In the genomic region with DNA sequence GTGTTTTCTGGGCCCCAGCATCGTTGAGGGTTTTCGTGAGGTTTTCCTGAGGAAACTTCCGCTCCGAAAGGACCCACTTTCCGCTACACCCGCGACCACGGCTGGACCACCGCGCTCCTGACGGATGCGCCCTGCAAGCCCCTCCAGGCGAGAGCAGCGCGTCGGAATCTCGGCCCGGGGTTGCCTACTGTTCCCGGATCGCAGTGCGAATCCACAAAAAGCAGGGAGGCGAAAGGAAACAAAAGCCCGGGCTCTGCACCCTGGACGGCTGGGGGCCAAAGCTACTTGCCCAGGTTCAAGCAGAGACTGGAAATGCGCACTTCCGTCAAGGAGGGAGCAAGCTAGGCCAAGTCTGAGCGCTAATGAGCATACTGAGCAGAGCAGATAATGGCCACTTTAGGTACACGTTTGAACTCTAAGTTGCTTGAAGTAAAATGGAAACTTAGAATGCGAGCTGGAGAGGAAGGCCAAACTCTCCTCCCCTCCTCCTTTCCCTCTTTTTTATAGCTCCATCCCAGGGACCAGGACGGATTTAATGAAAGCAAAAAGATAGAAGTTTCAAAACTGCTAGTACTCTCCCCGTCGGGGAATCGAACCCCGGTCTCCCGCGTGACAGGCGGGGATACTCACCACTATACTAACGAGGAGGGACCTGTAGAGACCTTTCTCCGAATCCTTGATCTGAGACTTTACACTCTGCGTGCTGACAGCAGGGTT, we compare ENCODE assay signal across 8 cellular contexts. TPM values are rescaled to one million over a fixed set of nuclear protein-coding genes. Genes with fewer than 3 reads are reported as not detected.
DNase-seq lines count a peak whose midpoint lies in the region; ATAC-seq, FAIRE-seq and TF ChIP-seq lines count a peak whose summit lies in the region.

No MANE protein-coding gene starts in this region.

- POLR2A ChIA-PET in activated CD4-positive, alpha-beta T cell treated with anti-CD3 and anti-CD28 coated beads, Interleukin-2, amount 10 ng/mL, durations not matched to agents 7 days and 5 days (lab: Charles Lee) = interaction anchor here (0.6 to 1.7 kb wide), 5 partner anchors 12 to 73 kb away, joined by 3 to 11 read pairs (median 4); partner anchors contain the start of genes AURKB and SLC25A35
- POLR2A ChIA-PET in HepG2 (lab: Yijun Ruan, JAX) = interaction anchor here (0.9 to 7.7 kb wide), 17 partner anchors 11 to 365 kb away, joined by 3 to 111 read pairs (median 6); partner anchors contain the start of genes AURKB, BORCS6, CTC1 and KRABD2

- H3K27ac ChIP-seq in coronary artery = peak overlapping the region; percentile 86 to 94
- H3K27ac ChIP-seq in HepG2 (ENCODE audit: extremely low read length, insufficient read depth, low read length) = peak overlapping the region; percentile 91

- WGBS in HepG2 (ENCODE audit: low lambda C conversion rate) = under 1% methylated on average over 34 of the region's 40 CpGs

- CTCF ChIA-PET in activated CD4-positive, alpha-beta T cell treated with anti-CD3 and anti-CD28 coated beads, Interleukin-2, amount 10 ng/mL, durations not matched to agents 7 days and 5 days (lab: Charles Lee) = interaction anchor here (0.8 to 3.0 kb wide), 27 partner anchors 9 to 162 kb away, joined by 3 to 16 read pairs (median 5); partner anchors contain the start of genes AURKB, BORCS6, CTC1 and PFAS
- CTCF ChIA-PET in HepG2 (lab: Yijun Ruan, JAX; ENCODE audit: low intra/inter-chr PET ratio, low total read pairs) = no interaction called here

- TF ChIP-seq POLR2A in HepG2 (IDR thresholded peaks at IDR 0.05; ENCODE audit: insufficient read depth in 1 of 2, low read depth in 2 of 2, low read length in 2 of 2) = peak; percentile 32 to 42; a peak in 2 of 4 replicates

- H4K20me1 ChIP-seq in HepG2 (ENCODE audit: insufficient read depth, low read length) = peaks cover 4% of the 10 kb centered on the region; the same call in 1 of the 2 replicates

- peak overlapping the region; percentile 99 for H3K27ac Mint-ChIP-seq in activated CD4-positive, alpha-beta T cell treated with anti-CD3 and anti-CD28 coated beads, Interleukin-2, amount 10 ng/mL, durations not matched to agents 7 days and 5 days

- peak; percentile 18 for FAIRE-seq in HepG2 (lab: Jason Lieb, UNC)

- no peaks in the 10 kb centered on the region for H3K79me2 ChIP-seq in HepG2 (ENCODE audit: insufficient read depth, low read length)

- H3K4me1 Mint-ChIP-seq in activated CD4-positive, alpha-beta T cell treated with anti-CD3 and anti-CD28 coated beads, Interleukin-2, amount 10 ng/mL, durations not matched to agents 7 days and 5 days = peaks cover 63% of the 10 kb centered on the region

- H3K4me3 ChIP-seq in coronary artery = peak overlapping the region; percentile 76
- H3K4me3 ChIP-seq in HepG2 (replicated peaks in 1 of 3; ENCODE audit: insufficient read depth in 1 of 3, low read depth in 2 of 3, low read length in 3 of 3) = peak overlapping the region; percentile 70 to 86 (median 85)

- no peaks in the 10 kb centered on the region for H3K27me3 Mint-ChIP-seq in activated CD4-positive, alpha-beta T cell treated with anti-CD3 and anti-CD28 coated beads, Interleukin-2, amount 10 ng/mL, durations not matched to agents 7 days and 5 days

- no peaks in the 10 kb centered on the region; a peak in 1 of 5 replicates for H3K27me3 ChIP-seq in HepG2 (ENCODE audit: control insufficient read depth in 1 of 2, insufficient read depth in 2 of 2, low read length in 2 of 2)

- peak; percentile 65 for DNase-seq in AG08396 (ENCODE audit: low spot score)
- DNase-seq in NCI-H446 treated with DMSO at 0.1 percent for 48 hours (lab: John Stamatoyannopoulos, UW) = peak; percentile 84
- DNase-seq in activated CD4-positive, alpha-beta T cell treated with anti-CD3 and anti-CD28 coated beads, Interleukin-2, amount 10 ng/mL, durations not matched to agents 7 days and 5 days = peak; percentile 90
- peak; percentile 91 for DNase-seq in coronary artery (ENCODE audit: low spot score)
- no peak for DNase-seq in HepG2 (ENCODE audit: low spot score)
- peak; percentile 93 to 94 for DNase-seq in stimulated activated CD4-positive, alpha-beta T cell treated with anti-CD3 and anti-CD28 coated beads, Interleukin-2, amount 100 ng/mL, for 48 hours

- peak overlapping the region; percentile 95 for H3K4me3 Mint-ChIP-seq in activated CD4-positive, alpha-beta T cell treated with anti-CD3 and anti-CD28 coated beads, Interleukin-2, amount 10 ng/mL, durations not matched to agents 7 days and 5 days

- peak overlapping the region; percentile 95 for H3K4me2 ChIP-seq in HepG2 (ENCODE audit: low read depth, low read length)

- peak overlapping the region; percentile 80 for H3K9ac ChIP-seq in HepG2 (ENCODE audit: insufficient read depth, low read depth, low read length)

- peak; percentile 46 for ATAC-seq in GM18873 (IDR thresholded peaks at IDR 0.05; ENCODE audit: low FRiP score, unreplicated experiment)
- peak; percentile 44 for ATAC-seq in HG03175 (IDR thresholded peaks at IDR 0.05; ENCODE audit: unreplicated experiment)
- ATAC-seq in HepG2 = peak; percentile 42

- no peaks in the 10 kb centered on the region for H3K9me3 Mint-ChIP-seq in activated CD4-positive, alpha-beta T cell treated with anti-CD3 and anti-CD28 coated beads, Interleukin-2, amount 10 ng/mL, durations not matched to agents 7 days and 5 days

- no peak for TF ChIP-seq RAD21 in HepG2 (CRISPR knock-in tag; IDR thresholded peaks at IDR 0.05)

- TF ChIP-seq CTCF in coronary artery (IDR thresholded peaks at IDR 0.05) (no peak), HepG2 (CRISPR knock-in tag; IDR thresholded peaks at IDR 0.05) (no peak)

- peaks cover 36% of the 10 kb centered on the region for H3K4me1 ChIP-seq in HepG2 (ENCODE audit: insufficient read depth, low read length)

- no TSS peak for BruUV-seq in HepG2 (replicated peaks; lab: Mats Ljungman, UMichigan)

- peak overlapping the region; percentile 95 for H2AFZ ChIP-seq in HepG2 (ENCODE audit: low read length)

- TF ChIP-seq EP300 in HepG2 (IDR thresholded peaks at IDR 0.05; ENCODE audit: low read depth in 2 of 2, low read length in 2 of 2) (no peak), HepG2 (CRISPR knock-in tag; IDR thresholded peaks at IDR 0.05; ENCODE audit: borderline replicate concordance) (no peak)

- intact Hi-C loops in HepG2 (cut with micrococcal nuclease; ENCODE audit: unreplicated experiment) = loop anchor here (1.0 to 5.0 kb wide), 4 partner anchors 27 to 155 kb away; partner anchors contain the start of genes KRABD2 and PFAS

- in situ Hi-C loops in HepG2 (cut with HindIII; ENCODE audit: extremely low pct_ligation_motif_present, low pct_unique_long_range_greater_than_20kb) = loop anchor here (5.0 kb wide), 2 partner anchors 35 to 80 kb away; no protein-coding TSS in a partner anchor

- peaks cover 28% of the 10 kb centered on the region for H3K36me3 Mint-ChIP-seq in activated CD4-positive, alpha-beta T cell treated with anti-CD3 and anti-CD28 coated beads, Interleukin-2, amount 10 ng/mL, durations not matched to agents 7 days and 5 days (ENCODE audit: low read depth)

- no peaks in the 10 kb centered on the region for H3K9me3 ChIP-seq in HepG2 (ENCODE audit: low read length)

- no peaks in the 10 kb centered on the region for H3K36me3 ChIP-seq in HepG2 (replicated peaks in 1 of 2; ENCODE audit: control insufficient read depth in 1 of 2, insufficient read depth in 2 of 2, low read length in 2 of 2)

RNA-seq across cellular contexts. Expression of gene AURKB, which starts 11.4 kb away (rescaled TPM):
- total RNA-seq in activated CD4-positive, alpha-beta T cell treated with anti-CD3 and anti-CD28 coated beads, Interleukin-2, amount 10 ng/mL, durations not matched to agents 7 days and 5 days = 100 to 1,000 TPM; 188 to 224 TPM
- 67.7 and 75.3 TPM in 2 replicates for total RNA-seq in HepG2 (2016; rRNA removed; fragmentation: Illumina TruSeq; extraction: Trizol)
- total RNA-seq in HepG2 (2016; cell fraction: cytosol; rRNA removed; fragmentation: Illumina TruSeq; extraction: Trizol; ENCODE audit: low read depth) = 35.3 and 36.5 TPM in 2 replicates
- 56.7 and 73.3 TPM in 2 replicates for total RNA-seq in HepG2 (2016; cell fraction: insoluble cytoplasmic fraction; rRNA removed; fragmentation: Illumina TruSeq; extraction: Trizol)
- 32.1 and 37.8 TPM in 2 replicates for total RNA-seq in HepG2 (2016; cell fraction: membrane; rRNA removed; fragmentation: Illumina TruSeq; extraction: Trizol)
- total RNA-seq in HepG2 (2016; cell fraction: nucleus; rRNA removed; fragmentation: Illumina TruSeq; extraction: Trizol) = 41.9 and 49.2 TPM in 2 replicates
- 21.8 and 29.5 TPM in 2 replicates for polyA plus RNA-seq in HepG2 (2011; rRNA removed)
- polyA plus RNA-seq in HepG2 (2011; cell fraction: cytosol; rRNA removed) = 13.9 and 23.3 TPM in 2 replicates
- polyA plus RNA-seq in HepG2 (2011; cell fraction: nucleus; rRNA removed) = 85.7 and 130 TPM in 2 replicates
- 28.3 and 50.5 TPM in 2 replicates for polyA plus RNA-seq in HepG2 (2012)
- polyA plus RNA-seq in HepG2 (2016; cell fraction: cytosol; fragmentation: Illumina TruSeq; extraction: Trizol; ENCODE audit: low read depth) = 34.3 and 37.3 TPM in 2 replicates
- polyA plus RNA-seq in HepG2 (2016; cell fraction: insoluble cytoplasmic fraction; fragmentation: Illumina TruSeq; extraction: Trizol; ENCODE audit: low read depth) = 64.2 and 89.6 TPM in 2 replicates
- polyA plus RNA-seq in HepG2 (2016; cell fraction: membrane; fragmentation: Illumina TruSeq; extraction: Trizol; ENCODE audit: low read depth) = 33.8 and 35.0 TPM in 2 replicates
- polyA plus RNA-seq in HepG2 (2016; cell fraction: nucleus; fragmentation: Illumina TruSeq; extraction: Trizol; ENCODE audit: insufficient read depth, low read depth) = 113 and 123 TPM in 2 replicates
- polyA minus RNA-seq in HepG2 (2011; rRNA and poly(A)+ RNA removed; ENCODE audit: low replicate concordance) = 58.9 and 154 TPM in 2 replicates
- polyA minus RNA-seq in HepG2 (2011; cell fraction: cytosol; rRNA and poly(A)+ RNA removed) = 9.3 and 12.4 TPM in 2 replicates
- 39.9 and 62.1 TPM in 2 replicates for polyA minus RNA-seq in HepG2 (2011; cell fraction: nucleus; rRNA and poly(A)+ RNA removed)

RNA-seq across cellular contexts. Expression of gene CTC1, which starts 26.0 kb away (rescaled TPM):
- total RNA-seq in activated CD4-positive, alpha-beta T cell treated with anti-CD3 and anti-CD28 coated beads, Interleukin-2, amount 10 ng/mL, durations not matched to agents 7 days and 5 days = 100 to 1,000 TPM; 125 to 126 TPM
- total RNA-seq in HepG2 (2016; rRNA removed; fragmentation: Illumina TruSeq; extraction: Trizol) = 5.4 and 7.2 TPM in 2 replicates
- 1.7 and 2.9 TPM in 2 replicates for total RNA-seq in HepG2 (2016; cell fraction: cytosol; rRNA removed; fragmentation: Illumina TruSeq; extraction: Trizol; ENCODE audit: low read depth)
- total RNA-seq in HepG2 (2016; cell fraction: insoluble cytoplasmic fraction; rRNA removed; fragmentation: Illumina TruSeq; extraction: Trizol) = 4.3 and 7.4 TPM in 2 replicates
- 1.3 and 3.2 TPM in 2 replicates for total RNA-seq in HepG2 (2016; cell fraction: membrane; rRNA removed; fragmentation: Illumina TruSeq; extraction: Trizol)
- 12.4 and 13.3 TPM in 2 replicates for total RNA-seq in HepG2 (2016; cell fraction: nucleus; rRNA removed; fragmentation: Illumina TruSeq; extraction: Trizol)
- polyA plus RNA-seq in HepG2 (2011; rRNA removed) = 18.9 and 22.0 TPM in 2 replicates
- 4.5 and 5.5 TPM in 2 replicates for polyA plus RNA-seq in HepG2 (2011; cell fraction: cytosol; rRNA removed)
- polyA plus RNA-seq in HepG2 (2011; cell fraction: nucleus; rRNA removed) = 144 and 158 TPM in 2 replicates
- 18.5 and 21.5 TPM in 2 replicates for polyA plus RNA-seq in HepG2 (2012)
- 0.61 and 0.67 TPM in 2 replicates for polyA plus RNA-seq in HepG2 (2016; cell fraction: cytosol; fragmentation: Illumina TruSeq; extraction: Trizol; ENCODE audit: low read depth)
- polyA plus RNA-seq in HepG2 (2016; cell fraction: insoluble cytoplasmic fraction; fragmentation: Illumina TruSeq; extraction: Trizol; ENCODE audit: low read depth) = 5.3 and 5.5 TPM in 2 replicates
- 0.97 and 1.4 TPM in 2 replicates for polyA plus RNA-seq in HepG2 (2016; cell fraction: membrane; fragmentation: Illumina TruSeq; extraction: Trizol; ENCODE audit: low read depth)
- 46.8 and 52.7 TPM in 2 replicates for polyA plus RNA-seq in HepG2 (2016; cell fraction: nucleus; fragmentation: Illumina TruSeq; extraction: Trizol; ENCODE audit: insufficient read depth, low read depth)
- 24.4 and 39.3 TPM in 2 replicates for polyA minus RNA-seq in HepG2 (2011; rRNA and poly(A)+ RNA removed; ENCODE audit: low replicate concordance)
- 4.7 and 6.2 TPM in 2 replicates for polyA minus RNA-seq in HepG2 (2011; cell fraction: cytosol; rRNA and poly(A)+ RNA removed)
- polyA minus RNA-seq in HepG2 (2011; cell fraction: nucleus; rRNA and poly(A)+ RNA removed) = 57.3 and 73.7 TPM in 2 replicates

RNA-seq across cellular contexts. Expression of gene PFAS, which starts 27.3 kb away (rescaled TPM):
- 10 to 100 TPM; 54.0 to 60.4 TPM for total RNA-seq in activated CD4-positive, alpha-beta T cell treated with anti-CD3 and anti-CD28 coated beads, Interleukin-2, amount 10 ng/mL, durations not matched to agents 7 days and 5 days
- total RNA-seq in HepG2 (2016; rRNA removed; fragmentation: Illumina TruSeq; extraction: Trizol) = 42.8 and 58.2 TPM in 2 replicates
- 3.9 and 4.1 TPM in 2 replicates for total RNA-seq in HepG2 (2016; cell fraction: cytosol; rRNA removed; fragmentation: Illumina TruSeq; extraction: Trizol; ENCODE audit: low read depth)
- 36.4 and 46.8 TPM in 2 replicates for total RNA-seq in HepG2 (2016; cell fraction: insoluble cytoplasmic fraction; rRNA removed; fragmentation: Illumina TruSeq; extraction: Trizol)
- total RNA-seq in HepG2 (2016; cell fraction: membrane; rRNA removed; fragmentation: Illumina TruSeq; extraction: Trizol) = 10.3 and 10.7 TPM in 2 replicates
- 39.8 and 46.9 TPM in 2 replicates for total RNA-seq in HepG2 (2016; cell fraction: nucleus; rRNA removed; fragmentation: Illumina TruSeq; extraction: Trizol)
- 45.7 and 49.4 TPM in 2 replicates for polyA plus RNA-seq in HepG2 (2011; rRNA removed)
- 11.1 and 14.3 TPM in 2 replicates for polyA plus RNA-seq in HepG2 (2011; cell fraction: cytosol; rRNA removed)
- 242 and 334 TPM in 2 replicates for polyA plus RNA-seq in HepG2 (2011; cell fraction: nucleus; rRNA removed)
- polyA plus RNA-seq in HepG2 (2012) = 27.4 and 34.4 TPM in 2 replicates
- 1.7 and 1.8 TPM in 2 replicates for polyA plus RNA-seq in HepG2 (2016; cell fraction: cytosol; fragmentation: Illumina TruSeq; extraction: Trizol; ENCODE audit: low read depth)
- 24.1 and 31.4 TPM in 2 replicates for polyA plus RNA-seq in HepG2 (2016; cell fraction: insoluble cytoplasmic fraction; fragmentation: Illumina TruSeq; extraction: Trizol; ENCODE audit: low read depth)
- 4.5 and 5.1 TPM in 2 replicates for polyA plus RNA-seq in HepG2 (2016; cell fraction: membrane; fragmentation: Illumina TruSeq; extraction: Trizol; ENCODE audit: low read depth)
- 118 and 131 TPM in 2 replicates for polyA plus RNA-seq in HepG2 (2016; cell fraction: nucleus; fragmentation: Illumina TruSeq; extraction: Trizol; ENCODE audit: insufficient read depth, low read depth)
- 158 and 300 TPM in 2 replicates for polyA minus RNA-seq in HepG2 (2011; rRNA and poly(A)+ RNA removed; ENCODE audit: low replicate concordance)
- polyA minus RNA-seq in HepG2 (2011; cell fraction: cytosol; rRNA and poly(A)+ RNA removed) = 20.2 and 30.2 TPM in 2 replicates
- polyA minus RNA-seq in HepG2 (2011; cell fraction: nucleus; rRNA and poly(A)+ RNA removed) = 53.2 and 63.2 TPM in 2 replicates

RNA-seq across cellular contexts. Expression of gene BORCS6, which starts 31.8 kb away (rescaled TPM):
- 10 to 100 TPM; 12.2 to 12.9 TPM for total RNA-seq in activated CD4-positive, alpha-beta T cell treated with anti-CD3 and anti-CD28 coated beads, Interleukin-2, amount 10 ng/mL, durations not matched to agents 7 days and 5 days
- 5.1 and 5.3 TPM in 2 replicates for total RNA-seq in HepG2 (2016; rRNA removed; fragmentation: Illumina TruSeq; extraction: Trizol)
- total RNA-seq in HepG2 (2016; cell fraction: cytosol; rRNA removed; fragmentation: Illumina TruSeq; extraction: Trizol; ENCODE audit: low read depth) = 1.3 and 1.4 TPM in 2 replicates
- 4.3 and 5.3 TPM in 2 replicates for total RNA-seq in HepG2 (2016; cell fraction: insoluble cytoplasmic fraction; rRNA removed; fragmentation: Illumina TruSeq; extraction: Trizol)
- 3.0 and 3.2 TPM in 2 replicates for total RNA-seq in HepG2 (2016; cell fraction: membrane; rRNA removed; fragmentation: Illumina TruSeq; extraction: Trizol)
- total RNA-seq in HepG2 (2016; cell fraction: nucleus; rRNA removed; fragmentation: Illumina TruSeq; extraction: Trizol) = 2.1 and 2.4 TPM in 2 replicates
- polyA plus RNA-seq in HepG2 (2011; rRNA removed) = 2.0 and 3.2 TPM in 2 replicates
- polyA plus RNA-seq in HepG2 (2011; cell fraction: cytosol; rRNA removed) = 3.3 and 3.8 TPM in 2 replicates
- 1.8 and 2.1 TPM in 2 replicates for polyA plus RNA-seq in HepG2 (2011; cell fraction: nucleus; rRNA removed)
- 2.9 and 3.6 TPM in 2 replicates for polyA plus RNA-seq in HepG2 (2012)
- 1.1 TPM in 2 replicates for polyA plus RNA-seq in HepG2 (2016; cell fraction: cytosol; fragmentation: Illumina TruSeq; extraction: Trizol; ENCODE audit: low read depth)
- polyA plus RNA-seq in HepG2 (2016; cell fraction: insoluble cytoplasmic fraction; fragmentation: Illumina TruSeq; extraction: Trizol; ENCODE audit: low read depth) = 4.1 and 5.6 TPM in 2 replicates
- polyA plus RNA-seq in HepG2 (2016; cell fraction: membrane; fragmentation: Illumina TruSeq; extraction: Trizol; ENCODE audit: low read depth) = 1.5 and 1.8 TPM in 2 replicates
- polyA plus RNA-seq in HepG2 (2016; cell fraction: nucleus; fragmentation: Illumina TruSeq; extraction: Trizol; ENCODE audit: insufficient read depth, low read depth) = 2.6 and 2.8 TPM in 2 replicates
- polyA minus RNA-seq in HepG2 (2011; rRNA and poly(A)+ RNA removed; ENCODE audit: low replicate concordance) = 6.1 and 8.3 TPM in 2 replicates
- 2.1 and 3.3 TPM in 2 replicates for polyA minus RNA-seq in HepG2 (2011; cell fraction: cytosol; rRNA and poly(A)+ RNA removed)
- 1.2 and 1.9 TPM in 2 replicates for polyA minus RNA-seq in HepG2 (2011; cell fraction: nucleus; rRNA and poly(A)+ RNA removed)

RNA-seq across cellular contexts. Expression of gene TMEM107, which starts 45.6 kb away (rescaled TPM):
- total RNA-seq in activated CD4-positive, alpha-beta T cell treated with anti-CD3 and anti-CD28 coated beads, Interleukin-2, amount 10 ng/mL, durations not matched to agents 7 days and 5 days = 10 to 100 TPM; 34.8 to 37.2 TPM
- total RNA-seq in HepG2 (2016; rRNA removed; fragmentation: Illumina TruSeq; extraction: Trizol) = 3.8 and 15.3 TPM in 2 replicates
- total RNA-seq in HepG2 (2016; cell fraction: cytosol; rRNA removed; fragmentation: Illumina TruSeq; extraction: Trizol; ENCODE audit: low read depth) = 138 and 159 TPM in 2 replicates
- 4.0 and 13.1 TPM in 2 replicates for total RNA-seq in HepG2 (2016; cell fraction: insoluble cytoplasmic fraction; rRNA removed; fragmentation: Illumina TruSeq; extraction: Trizol)
- total RNA-seq in HepG2 (2016; cell fraction: membrane; rRNA removed; fragmentation: Illumina TruSeq; extraction: Trizol) = 25.0 and 29.6 TPM in 2 replicates
- total RNA-seq in HepG2 (2016; cell fraction: nucleus; rRNA removed; fragmentation: Illumina TruSeq; extraction: Trizol) = 18.7 and 21.8 TPM in 2 replicates
- 4.5 and 7.2 TPM in 2 replicates for polyA plus RNA-seq in HepG2 (2011; rRNA removed)
- polyA plus RNA-seq in HepG2 (2011; cell fraction: cytosol; rRNA removed) = 5.0 and 5.5 TPM in 2 replicates
- 3.9 and 4.3 TPM in 2 replicates for polyA plus RNA-seq in HepG2 (2011; cell fraction: nucleus; rRNA removed)
- polyA plus RNA-seq in HepG2 (2012) = 2.6 and 3.6 TPM in 2 replicates
- 2.4 and 3.4 TPM in 2 replicates for polyA plus RNA-seq in HepG2 (2016; cell fraction: cytosol; fragmentation: Illumina TruSeq; extraction: Trizol; ENCODE audit: low read depth)
- polyA plus RNA-seq in HepG2 (2016; cell fraction: insoluble cytoplasmic fraction; fragmentation: Illumina TruSeq; extraction: Trizol; ENCODE audit: low read depth) = 3.4 and 3.5 TPM in 2 replicates
- 2.1 and 3.3 TPM in 2 replicates for polyA plus RNA-seq in HepG2 (2016; cell fraction: membrane; fragmentation: Illumina TruSeq; extraction: Trizol; ENCODE audit: low read depth)
- polyA plus RNA-seq in HepG2 (2016; cell fraction: nucleus; fragmentation: Illumina TruSeq; extraction: Trizol; ENCODE audit: insufficient read depth, low read depth) = 4.5 and 4.6 TPM in 2 replicates
- polyA minus RNA-seq in HepG2 (2011; rRNA and poly(A)+ RNA removed; ENCODE audit: low replicate concordance) = 121 and 165 TPM in 2 replicates
- 34.2 and 36.5 TPM in 2 replicates for polyA minus RNA-seq in HepG2 (2011; cell fraction: cytosol; rRNA and poly(A)+ RNA removed)
- 79.1 and 96.4 TPM in 2 replicates for polyA minus RNA-seq in HepG2 (2011; cell fraction: nucleus; rRNA and poly(A)+ RNA removed)

Comparison
In these comparisons a context has a peak if more than half of its experiments do, and no peak if none do; other contexts are left out.
1. RNA of gene CTC1, which starts 26.0 kb away (total RNA-seq): 125 to 126 TPM in activated CD4-positive, alpha-beta T cell treated with anti-CD3 and anti-CD28 coated beads, Interleukin-2, amount 10 ng/mL, durations not matched to agents 7 days and 5 days; 1.3 to 13.3 TPM in HepG2; every median in the first group is over 4 times any median in the second.
2. Peak in every context shown above with its lines, with median percentiles within 50 percentile points of each other: ATAC-seq.